10 cellular contexts compared by ENCODE assay signal in the genomic region with DNA sequence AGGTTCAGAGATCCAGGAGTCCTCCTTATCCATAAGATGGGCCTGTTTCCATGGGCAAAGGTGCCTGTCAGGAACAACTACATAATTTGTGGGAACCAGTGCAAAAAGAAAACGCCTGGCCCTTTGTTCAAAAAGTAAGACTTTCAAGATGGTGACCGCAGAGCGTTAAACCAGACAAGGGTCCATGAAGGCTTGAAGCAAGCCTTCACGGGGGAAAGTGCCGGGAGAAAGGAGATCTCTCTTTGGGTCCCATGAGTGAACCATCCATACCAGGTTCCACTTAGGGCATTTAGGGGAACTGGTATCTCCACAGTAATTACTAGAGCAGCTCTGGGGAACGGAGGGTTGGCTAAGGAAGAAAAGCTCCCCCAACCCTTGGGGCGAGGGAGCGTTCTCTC. TPM values are rescaled to one million over a fixed set of nuclear protein-coding genes. Genes with fewer than 3 reads are reported as not detected.
DNase-seq lines count a peak whose midpoint lies in the region; ATAC-seq and TF ChIP-seq lines count a peak whose summit lies in the region.
"Had no signal": no experiment of that assay in that cellular context is flagged by ENCODE, and none has a peak within 500 bp of the region (broad histone marks: within the 10 kb centered on the region; RNA-seq: fewer than 3 reads in every experiment).

No MANE protein-coding gene starts in this region.

- no peaks in the 10 kb centered on the region for H3K36me3 ChIP-seq in CD4-positive, CD25-positive, alpha-beta regulatory T cell (ENCODE audit: control insufficient read depth, insufficient read depth, low read length)
- H3K36me3 ChIP-seq in HUES6 (ENCODE audit: control insufficient read depth, insufficient read depth, low read length) (no peaks in the 10 kb centered on the region), ectodermal cell (ENCODE audit: control insufficient read depth, insufficient read depth, low read length) (no peaks in the 10 kb centered on the region), neural progenitor cell (no peaks in the 10 kb centered on the region), HAP-1 (replicated peaks) (no peaks in the 10 kb centered on the region)

- no peak for DNase-seq in CD4-positive, CD25-positive, alpha-beta regulatory T cell
- no peak for DNase-seq in neural progenitor cell (ENCODE audit: low spot score)
- no peak for DNase-seq in omental fat pad (ENCODE audit: low spot score)
- DNase-seq in HAP-1 (ENCODE audit: low spot score in 2 of 2) = no peak
- DNase-seq in NCI-H510A (lab: John Stamatoyannopoulos, UW) = no peak
- DNase-seq: foreskin keratinocyte, NCI-H187 had no signal

- WGBS in ectodermal cell, 2 experiments = 60 to 65% methylated on average over 8 of the region's 8 CpGs

- peaks cover 13% of the 10 kb centered on the region for H3K27me3 ChIP-seq in CD4-positive, CD25-positive, alpha-beta regulatory T cell (ENCODE audit: control insufficient read depth, insufficient read depth, low read length)
- H3K27me3 ChIP-seq in HUES6 (ENCODE audit: control insufficient read depth, insufficient read depth, low read length) (peaks cover 95% of the 10 kb centered on the region), ectodermal cell (ENCODE audit: control insufficient read depth, insufficient read depth, low read length, poor library complexity, severe bottlenecking) (peaks cover 79% of the 10 kb centered on the region), neural progenitor cell (peaks cover 95% of the 10 kb centered on the region), HAP-1 (ENCODE audit: low read depth) (peaks cover 70% of the 10 kb centered on the region)
- H3K27me3 ChIP-seq: foreskin keratinocyte had no signal

- peaks cover 14 to 48% (median 21%) of the 10 kb centered on the region in 4 donors for H3K4me1 Mint-ChIP-seq in CD4-positive, CD25-positive, alpha-beta regulatory T cell
- peaks cover 34% of the 10 kb centered on the region for H3K4me1 Mint-ChIP-seq in neural progenitor cell

- H3K36me3 Mint-ChIP-seq in CD4-positive, CD25-positive, alpha-beta regulatory T cell = peaks cover 8% of the 10 kb centered on the region
- H3K36me3 Mint-ChIP-seq in neural progenitor cell = no peaks in the 10 kb centered on the region

- no peaks in the 10 kb centered on the region for H3K79me2 ChIP-seq in neural progenitor cell (ENCODE audit: low read depth)

- H4K20me1 ChIP-seq in neural progenitor cell (ENCODE audit: low read depth) = peaks cover 8% of the 10 kb centered on the region

- H3F3A ChIP-seq in neural progenitor cell (ENCODE audit: low read depth) = no peaks in the 10 kb centered on the region

- H3K4me3 ChIP-seq in CD4-positive, CD25-positive, alpha-beta regulatory T cell (ENCODE audit: low read depth, low read length) = peak overlapping the region; percentile 17
- H3K4me3 ChIP-seq in HUES6 (ENCODE audit: low read depth, low read length) (peak overlapping the region; percentile 73), ectodermal cell (ENCODE audit: insufficient read depth, low read depth, low read length) (peak overlapping the region; percentile 44), neural progenitor cell (peak overlapping the region; percentile 63), HAP-1 (no peak overlapping the region)

- H2AFZ ChIP-seq in neural progenitor cell (replicated peaks) = no peak overlapping the region

- in situ Hi-C loops in HAP-1 (cut with MboI; ENCODE audit: low sequenced_read_pairs) = no loop called here

- no peak for ATAC-seq in CD4-positive, CD25-positive, alpha-beta regulatory T cell (ENCODE audit: low read depth in 2 of 2)
- no peak for ATAC-seq in omental fat pad (ENCODE audit: low FRiP score)
- ATAC-seq in HG03521 (IDR thresholded peaks at IDR 0.05; ENCODE audit: unreplicated experiment) = no peak

- H3K27ac ChIP-seq in CD4-positive, CD25-positive, alpha-beta regulatory T cell (ENCODE audit: insufficient read depth, low read length, poor library complexity, severe bottlenecking) = no peak overlapping the region
- H3K27ac ChIP-seq in HUES6 (ENCODE audit: low read depth, low read length) (no peak overlapping the region), ectodermal cell (ENCODE audit: insufficient read depth, low read depth, low read length, poor library complexity, severe bottlenecking) (no peak overlapping the region), neural progenitor cell (no peak overlapping the region)
- H3K27ac ChIP-seq: foreskin keratinocyte had no signal

- peak overlapping the region; percentile 42 to 49 (median 48) for H3K27ac Mint-ChIP-seq in CD4-positive, CD25-positive, alpha-beta regulatory T cell
- no peak overlapping the region for H3K27ac Mint-ChIP-seq in neural progenitor cell

- H3K9me3 ChIP-seq in CD4-positive, CD25-positive, alpha-beta regulatory T cell (ENCODE audit: control insufficient read depth in 2 of 2, low read length in 2 of 2) = no peaks in the 10 kb centered on the region
- no peaks in the 10 kb centered on the region for H3K9me3 ChIP-seq in HUES6 (ENCODE audit: control insufficient read depth, insufficient read depth, low read depth, low read length)
- H3K9me3 ChIP-seq in ectodermal cell (ENCODE audit: control insufficient read depth, low read length) = no peaks in the 10 kb centered on the region
- H3K9me3 ChIP-seq in neural progenitor cell (ENCODE audit: low read depth) = no peaks in the 10 kb centered on the region
- no peaks in the 10 kb centered on the region for H3K9me3 ChIP-seq in HAP-1

- peaks cover 40% of the 10 kb centered on the region for H3K27me3 Mint-ChIP-seq in CD4-positive, CD25-positive, alpha-beta regulatory T cell
- H3K27me3 Mint-ChIP-seq in neural progenitor cell (ENCODE audit: insufficient read depth, low read depth) = peaks cover 54% of the 10 kb centered on the region

- peak overlapping the region; percentile 83 to 89 (median 86) for H3K4me3 Mint-ChIP-seq in CD4-positive, CD25-positive, alpha-beta regulatory T cell
- peak overlapping the region; percentile 52 for H3K4me3 Mint-ChIP-seq in neural progenitor cell

- H3K9ac ChIP-seq in HUES6 (ENCODE audit: low read length) = no peak overlapping the region
- H3K9ac ChIP-seq in neural progenitor cell = no peak overlapping the region

- peak overlapping the region; percentile 97 for H3K4me2 ChIP-seq in neural progenitor cell

- H3K9me3 Mint-ChIP-seq in CD4-positive, CD25-positive, alpha-beta regulatory T cell = no peaks in the 10 kb centered on the region
- H3K9me3 Mint-ChIP-seq in neural progenitor cell = no peaks in the 10 kb centered on the region

- peaks cover 21% of the 10 kb centered on the region for H3K4me1 ChIP-seq in CD4-positive, CD25-positive, alpha-beta regulatory T cell (ENCODE audit: control insufficient read depth, insufficient read depth, low read length, poor library complexity, severe bottlenecking)
- H3K4me1 ChIP-seq in HUES6 (ENCODE audit: control insufficient read depth, insufficient read depth, low read length) (0 out of 2 replicates have a peak, but pooled peaks cover 3% of the 10 kb centered on the region), ectodermal cell (ENCODE audit: control insufficient read depth, insufficient read depth, low read length) (peaks cover 11% of the 10 kb centered on the region), neural progenitor cell (no peaks in the 10 kb centered on the region), HAP-1 (no peaks in the 10 kb centered on the region)

- TF ChIP-seq CTCF in neural progenitor cell (IDR thresholded peaks at IDR 0.05) = no peak
- no peak for TF ChIP-seq CTCF in omental fat pad (IDR thresholded peaks at IDR 0.05)

RNA-seq across cellular contexts. Expression of a gene that starts 0.9 kb away (rescaled TPM):
- 158 TPM for total RNA-seq in CD4-positive, CD25-positive, alpha-beta regulatory T cell
- 100 to 1,000 TPM; 224 to 258 (median 231) TPM for polyA plus RNA-seq in CD4-positive, CD25-positive, alpha-beta regulatory T cell
- 1.1 TPM for polyA plus RNA-seq in ectodermal cell (2013, experiment 1 of 4)
- 0.37 TPM for polyA plus RNA-seq in ectodermal cell (2013, experiment 2 of 4)
- polyA plus RNA-seq in ectodermal cell (2013, experiment 3 of 4) = 0.27 TPM
- polyA plus RNA-seq in ectodermal cell (2013, experiment 4 of 4) = 0.61 TPM
- total RNA-seq in neural progenitor cell (ENCODE audit: low replicate concordance) (0.19 and 0.43 TPM in 2 replicates), omental fat pad (10 to 100 TPM in 3 of 4 donors, 1 to 10 TPM in 1; 9.7 to 16.1 (median 10.8) TPM)

RNA-seq across cellular contexts. Expression of a gene that starts 36.1 kb away (rescaled TPM):
- total RNA-seq in CD4-positive, CD25-positive, alpha-beta regulatory T cell = 78.3 TPM
- polyA plus RNA-seq in CD4-positive, CD25-positive, alpha-beta regulatory T cell = 10 to 100 TPM; 55.3 to 87.4 (median 68.3) TPM
- 2.9 TPM for polyA plus RNA-seq in ectodermal cell (2013, experiment 1 of 4)
- polyA plus RNA-seq in ectodermal cell (2013, experiment 2 of 4) = 3.4 TPM
- polyA plus RNA-seq in ectodermal cell (2013, experiment 3 of 4) = 2.3 TPM
- polyA plus RNA-seq in ectodermal cell (2013, experiment 4 of 4) = 1.9 TPM
- total RNA-seq in neural progenitor cell (ENCODE audit: low replicate concordance) (0.26 and 2.7 TPM in 2 replicates), omental fat pad (1 to 10 TPM; 4.3 to 8.2 (median 5.6) TPM)
